Comparison of ENCODE assay signal across 30 cellular contexts in genomic region chr14:54944737-54945391, GRCh38.
"Had no signal": no experiment of that assay in that cellular context is flagged by ENCODE, and none has a peak within 500 bp of the region (broad histone marks: within the 10 kb centered on the region; RNA-seq: fewer than 3 reads in every experiment).

No MANE protein-coding gene starts in this region.

- H3K4me3 Mint-ChIP-seq: activated CD4-positive, alpha-beta T cell treated with anti-CD3 and anti-CD28 coated beads, Interleukin-2, amount 10 ng/mL, durations not matched to agents 24 days and 14 days; activated CD8-positive, alpha-beta T cell treated with anti-CD3 and anti-CD28 coated beads for 36 hours; activated naive CD4-positive, alpha-beta T cell treated with anti-CD3 and anti-CD28 coated beads, Interleukin-2, amount 50 U/mL, for 24 hours; activated naive CD8-positive, alpha-beta T cell treated with anti-CD3 and anti-CD28 coated beads, Interleukin-2, amount 10 ng/mL, durations not matched to agents 7 days and 5 days; activated T-cell treated with anti-CD3 and anti-CD28 coated beads, Interleukin-2, amount 50 U/mL, for 72 hours; T-helper 1 cell treated with Interleukin-12 subunit alpha and Interleukin-12 subunit beta and Interleukin-4 antibody, amounts not matched to agents 30 μg/mL and 1 μg/mL, for 36 hours had no signal

- H3K27ac Mint-ChIP-seq: activated CD4-positive, alpha-beta T cell treated with anti-CD3 and anti-CD28 coated beads, Interleukin-2, amount 10 ng/mL, durations not matched to agents 24 days and 14 days; activated CD8-positive, alpha-beta T cell treated with anti-CD3 and anti-CD28 coated beads for 36 hours; activated naive CD4-positive, alpha-beta T cell treated with anti-CD3 and anti-CD28 coated beads, Interleukin-2, amount 50 U/mL, for 24 hours; activated naive CD8-positive, alpha-beta T cell treated with anti-CD3 and anti-CD28 coated beads, Interleukin-2, amount 10 ng/mL, durations not matched to agents 7 days and 5 days; activated T-cell treated with anti-CD3 and anti-CD28 coated beads, Interleukin-2, amount 50 U/mL, for 72 hours; activated T-helper 2 cell treated with anti-CD3 and anti-CD28 coated beads, Interferon-gamma antibody, Interleukin-2, Interleukin-4, amounts not matched to agents 10 μg/mL and 5 μg/mL and 100 μg/mL, durations not matched to agents 14 hours and 24 hours and 36 hours; T-helper 1 cell treated with Interleukin-12 subunit alpha and Interleukin-12 subunit beta and Interleukin-4 antibody, amounts not matched to agents 30 μg/mL and 1 μg/mL, for 36 hours had no signal

- H3K9ac ChIP-seq: KMS-11, SK-N-SH had no signal

- H3K4me3 ChIP-seq: ascending aorta, cardiac muscle cell, Peyer's patch, SJSA1 had no signal

- H3K27me3 Mint-ChIP-seq: activated CD4-positive, alpha-beta T cell treated with anti-CD3 and anti-CD28 coated beads, Interleukin-2, amount 10 ng/mL, durations not matched to agents 24 days and 14 days; activated CD8-positive, alpha-beta T cell treated with anti-CD3 and anti-CD28 coated beads for 36 hours; activated naive CD4-positive, alpha-beta T cell treated with anti-CD3 and anti-CD28 coated beads, Interleukin-2, amount 50 U/mL, for 24 hours; activated naive CD8-positive, alpha-beta T cell treated with anti-CD3 and anti-CD28 coated beads, Interleukin-2, amount 10 ng/mL, durations not matched to agents 7 days and 5 days had no signal

- DNase-seq: activated CD4-positive, alpha-beta T cell treated with anti-CD3 and anti-CD28 coated beads, Interleukin-2, amount 10 ng/mL, durations not matched to agents 24 days and 14 days; activated CD4-positive, alpha-beta T cell treated with anti-CD3 and anti-CD28 coated beads, Interleukin-2, amount 50 U/mL, for 4 hours; activated CD8-positive, alpha-beta T cell treated with anti-CD3 and anti-CD28 coated beads for 36 hours; activated gamma-delta T cell; activated naive CD4-positive, alpha-beta T cell treated with Interleukin-2 at 50 U/mL for 16 hours; activated naive CD8-positive, alpha-beta T cell treated with anti-CD3 and anti-CD28 coated beads, Interleukin-2, amount 10 ng/mL, durations not matched to agents 7 days and 5 days; activated T-cell treated with anti-CD3 and anti-CD28 coated beads, Interleukin-2, amount 50 U/mL, for 1 hour; activated T-cell treated with anti-CD3 and anti-CD28 coated beads, Interleukin-2, amount 50 U/mL, for 72 hours; amygdala; NCI-H1105; NCI-H1417 treated with DMSO at 0.1 percent for 48 hours; NCI-H1694; NCI-H1930; NCI-H2081 treated with DMSO at 0.1 percent for 48 hours; NCI-H345; NCI-H524 treated with DMSO at 0.1 percent for 48 hours; PC-3; Peyer's patch; RPMI8226; SHP77 treated with DMSO at 0.1 percent for 48 hours; SK-N-SH; T-helper 9 cell had no signal

- H3K36me3 ChIP-seq: ascending aorta, cardiac muscle cell, Peyer's patch had no signal

- H3K27ac ChIP-seq: ascending aorta, cardiac muscle cell, KMS-11, Peyer's patch, SJSA1, VCaP had no signal

- H3K4me2 ChIP-seq: KMS-11, SK-N-SH had no signal

- H3K9me2 ChIP-seq: SK-N-SH had no signal

- H3K27me3 ChIP-seq: ascending aorta, cardiac muscle cell, Peyer's patch, SJSA1 had no signal

- ATAC-seq: activated CD8-positive, alpha-beta T cell treated with anti-CD3 and anti-CD28 coated beads for 36 hours; activated T-cell treated with anti-CD3 and anti-CD28 coated beads, Interleukin-2, amount 50 U/mL, for 72 hours; PC-3 had no signal

- H3K4me1 ChIP-seq: ascending aorta, Peyer's patch, SJSA1 had no signal

- H3K9me3 Mint-ChIP-seq: activated naive CD4-positive, alpha-beta T cell treated with anti-CD3 and anti-CD28 coated beads, Interleukin-2, amount 50 U/mL, for 24 hours; activated T-helper 2 cell treated with anti-CD3 and anti-CD28 coated beads, Interferon-gamma antibody, Interleukin-2, Interleukin-4, amounts not matched to agents 10 μg/mL and 5 μg/mL and 100 μg/mL, durations not matched to agents 14 hours and 24 hours and 36 hours; T-helper 1 cell treated with Interleukin-12 subunit alpha and Interleukin-12 subunit beta and Interleukin-4 antibody, amounts not matched to agents 30 μg/mL and 1 μg/mL, for 36 hours had no signal

- H3K9me3 ChIP-seq: ascending aorta, Peyer's patch, SJSA1, SK-N-SH had no signal
